In genomic region chr19:32339988-32340874, GRCh38 we compare ENCODE assay signal across 8 cellular contexts. TPM values are rescaled to one million over a fixed set of nuclear protein-coding genes. Genes with fewer than 3 reads are reported as not detected.
DNase-seq lines count a peak whose midpoint lies in the region; ATAC-seq and TF ChIP-seq lines count a peak whose summit lies in the region.

No MANE protein-coding gene starts in this region.

- TF ChIP-seq POLR2A in Peyer's patch (IDR thresholded peaks at IDR 0.05): no peak

- no peaks in the 10 kb centered on the region for H3K36me3 ChIP-seq in Peyer's patch

- no peaks in the 10 kb centered on the region for H3K4me1 ChIP-seq in Peyer's patch

- ATAC-seq in HG02981 (IDR thresholded peaks at IDR 0.05; ENCODE audit: unreplicated experiment) (peak; percentile 50), GM18870 (IDR thresholded peaks at IDR 0.05; ENCODE audit: unreplicated experiment) (no peak), HG03571 (IDR thresholded peaks at IDR 0.05; ENCODE audit: unreplicated experiment) (no peak)

- peak; percentile 61 for DNase-seq in GM10266 (ENCODE audit: extremely low spot score)
- peak; percentile 47 to 85 (median 75) for DNase-seq in Peyer's patch
- DNase-seq in activated gamma-delta T cell treated with anti-CD3 and anti-CD28 coated beads, Interleukin-2, amount 50 U/mL, for 16 hours (ENCODE audit: low read depth): peak; percentile 17
- DNase-seq in head of caudate nucleus: peak; percentile 34 to 91 (median 77)
- DNase-seq in posterior vena cava (ENCODE audit: low spot score): peak; percentile 85

- TF ChIP-seq CTCF in GM10266 (IDR thresholded peaks at IDR 0.05; ENCODE audit: control insufficient read depth, insufficient read depth, low read depth, missing control alignments) (peak; percentile 75), Peyer's patch (IDR thresholded peaks at IDR 0.05) (peak in 5 of 6 experiments; percentile 58 to 75 (median 67))

- no peaks in the 10 kb centered on the region for H3K9me3 ChIP-seq in Peyer's patch

- H3K4me3 ChIP-seq in Peyer's patch: no peak overlapping the region

- no peak overlapping the region for H3K27ac ChIP-seq in Peyer's patch

- intact Hi-C loops in head of caudate nucleus (cut with DNase I) (loop anchor here (5.0 kb wide), 1 partner anchor 232 kb away; no protein-coding TSS in a partner anchor), posterior vena cava (cut with DNase I) (no loop called here)

- no peaks in the 10 kb centered on the region for H3K27me3 ChIP-seq in Peyer's patch

RNA-seq across cellular contexts. Expression of gene ZNF507, which starts 5.2 kb away (rescaled TPM):
- 10 to 100 TPM; 28.2 to 43.7 (median 34.2) TPM for total RNA-seq in Peyer's patch
- total RNA-seq in posterior vena cava: 10 to 100 TPM; 16.1 to 18.9 TPM

Comparison
In these comparisons a context has a peak if more than half of its experiments do, and no peak if none do; other contexts are left out.
1. DNase-seq: peak in every context shown above with its lines; median percentile 85 in posterior vena cava; 77 in head of caudate nucleus; 75 in Peyer's patch; 61 in GM10266; 17 in activated gamma-delta T cell treated with anti-CD3 and anti-CD28 coated beads, Interleukin-2, amount 50 U/mL, for 16 hours.